Comparison of ENCODE assay signal across 30 cellular contexts in the genomic region with DNA sequence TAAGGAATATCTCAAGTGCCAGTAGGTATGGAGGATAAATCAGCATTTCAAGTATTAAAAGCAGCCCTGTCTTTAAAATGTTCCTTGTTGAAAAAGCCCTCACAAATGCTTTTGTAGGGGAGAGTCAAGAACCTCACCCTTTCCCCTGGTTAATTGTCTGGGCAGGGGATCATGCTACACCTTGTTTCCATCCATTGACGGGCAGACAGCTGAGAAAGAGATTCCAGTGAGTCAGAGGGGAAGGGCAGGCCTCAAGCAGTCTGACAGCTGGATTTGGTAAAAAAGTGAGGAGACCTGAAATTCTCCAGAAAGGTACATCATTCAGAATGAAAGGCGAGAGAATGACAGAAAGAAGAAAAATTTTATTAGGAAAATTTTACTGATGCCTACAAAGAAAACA.
DNase-seq lines count a peak whose midpoint lies in the region; ATAC-seq, FAIRE-seq and TF ChIP-seq lines count a peak whose summit lies in the region.
"Had no signal": no experiment of that assay in that cellular context is flagged by ENCODE, and none has a peak within 500 bp of the region (broad histone marks: within the 10 kb centered on the region; RNA-seq: fewer than 3 reads in every experiment).

No MANE protein-coding gene starts in this region.

- dilution Hi-C loops in endothelial cell of umbilical vein (cut with MboI; ENCODE audit: extremely low pct_ligation_motif_present, low sequenced_read_pairs) = no loop called here

- H3K56ac ChIP-seq in mesendoderm (ENCODE audit: low read length) = no peak overlapping the region

- POLR2A ChIA-PET in endothelial cell of umbilical vein (lab: Charles Lee) = no interaction called here

- no peak overlapping the region for H2AK5ac ChIP-seq in mesendoderm (ENCODE audit: low read length)

- H2BK120ac ChIP-seq in mesendoderm (ENCODE audit: low read depth, low read length) = no peak overlapping the region

- H3K9me3 ChIP-seq in endothelial cell of umbilical vein (replicated peaks; ENCODE audit: control insufficient read depth, insufficient read depth, low read length) (no peaks in the 10 kb centered on the region), psoas muscle (no peaks in the 10 kb centered on the region)
- H3K9me3 ChIP-seq: body of pancreas, gastrocnemius medialis, ovary, stomach, tibial artery had no signal

- H3K4me3 Mint-ChIP-seq in activated naive CD8-positive, alpha-beta T cell treated with anti-CD3 and anti-CD28 coated beads for 36 hours = no peak overlapping the region
- H3K4me3 Mint-ChIP-seq: CD8-positive, alpha-beta T cell; effector memory CD8-positive, alpha-beta T cell; nephron had no signal

- CTCF ChIA-PET in endothelial cell of umbilical vein (lab: Charles Lee) = interaction anchor here (1.1 kb wide), 1 partner anchor 201 kb away, joined by 4 read pairs; no protein-coding TSS in a partner anchor

- no peaks in the 10 kb centered on the region for H3K79me2 ChIP-seq in endothelial cell of umbilical vein (ENCODE audit: control insufficient read depth, insufficient read depth, low read length)
- no peaks in the 10 kb centered on the region for H3K79me2 ChIP-seq in mesendoderm (ENCODE audit: control insufficient read depth, insufficient read depth, low read length)

- peak; percentile 16 for DNase-seq in ELF-1 (ENCODE audit: low read depth, low spot score)
- DNase-seq in LHCN-M2 (ENCODE audit: low read depth) = peak; percentile 9
- DNase-seq in endothelial cell of umbilical vein (ENCODE audit: low read depth, low spot score) = peak; percentile 31
- DNase-seq in mesendoderm = peak; percentile 73
- no peak for DNase-seq in activated naive CD8-positive, alpha-beta T cell treated with anti-CD3 and anti-CD28 coated beads for 36 hours
- no peak for DNase-seq in psoas muscle
- DNase-seq: activated CD4-positive, alpha-beta T cell treated with anti-CD3 and anti-CD28 coated beads for 4 hours; activated gamma-delta T cell treated with Interleukin-2 at 50 U/mL for 16 hours; activated T-cell treated with anti-CD3 and anti-CD28 coated beads, Interleukin-2, amount 50 U/mL, for 1 hour; body of pancreas; CD8-positive, alpha-beta T cell; DMS 273 treated with DMSO at 0.1 percent for 48 hours; effector memory CD8-positive, alpha-beta T cell; gastrocnemius medialis; MM.1S; NCI-H1417; NCI-H2081 treated with DMSO at 0.1 percent for 48 hours; ovary; retina; stimulated activated CD4-positive, alpha-beta T cell treated with anti-CD3 and anti-CD28 coated beads, Interleukin-2, amount 100 ng/mL, for 24 hours; stomach; T-helper 2 cell; tibial artery had no signal

- H3K23ac ChIP-seq in mesendoderm (ENCODE audit: low read length) = no peak overlapping the region

- no peak overlapping the region for H3K4ac ChIP-seq in mesendoderm (ENCODE audit: low read depth, low read length)

- peaks cover 10% of the 10 kb centered on the region for H3K36me3 Mint-ChIP-seq in activated naive CD8-positive, alpha-beta T cell treated with anti-CD3 and anti-CD28 coated beads for 36 hours

- no peaks in the 10 kb centered on the region for H3K9me3 Mint-ChIP-seq in activated naive CD8-positive, alpha-beta T cell treated with anti-CD3 and anti-CD28 coated beads for 36 hours
- H3K9me3 Mint-ChIP-seq: effector memory CD8-positive, alpha-beta T cell had no signal

- H3K4me1 ChIP-seq in endothelial cell of umbilical vein (ENCODE audit: control insufficient read depth, extremely low read depth, insufficient read depth, low read length) = no peaks in the 10 kb centered on the region
- peaks cover 4% of the 10 kb centered on the region for H3K4me1 ChIP-seq in mesendoderm (ENCODE audit: control insufficient read depth, low read depth, low read length)
- no peaks in the 10 kb centered on the region for H3K4me1 ChIP-seq in psoas muscle
- H3K4me1 ChIP-seq: body of pancreas, gastrocnemius medialis, stomach, tibial artery had no signal

- TF ChIP-seq POLR2A in endothelial cell of umbilical vein (IDR thresholded peaks at IDR 0.05; ENCODE audit: low read depth, low read length) = no peak

- no peak overlapping the region for H3K9ac ChIP-seq in endothelial cell of umbilical vein (replicated peaks; ENCODE audit: extremely low read depth, insufficient read depth, low read length)
- no peak overlapping the region for H3K9ac ChIP-seq in mesendoderm (ENCODE audit: low read length)

- H3K27me3 ChIP-seq in endothelial cell of umbilical vein (ENCODE audit: control insufficient read depth in 2 of 2, insufficient read depth in 2 of 2, low read length in 2 of 2) (no peaks in the 10 kb centered on the region), mesendoderm (ENCODE audit: insufficient read depth, low read length, poor library complexity) (no peaks in the 10 kb centered on the region), psoas muscle (ENCODE audit: insufficient read depth in 3 of 3, low read length in 2 of 3) (no peaks in the 10 kb centered on the region)
- H3K27me3 ChIP-seq: body of pancreas, gastrocnemius medialis, ovary, stomach, tibial artery had no signal

- H3K36me3 ChIP-seq in endothelial cell of umbilical vein (ENCODE audit: control insufficient read depth in 2 of 2, extremely low read depth in 1 of 2, insufficient read depth in 2 of 2, low read length in 2 of 2) = no peaks in the 10 kb centered on the region
- no peaks in the 10 kb centered on the region for H3K36me3 ChIP-seq in mesendoderm (ENCODE audit: control insufficient read depth, insufficient read depth, low read length)
- H3K36me3 ChIP-seq in psoas muscle (ENCODE audit: insufficient read depth in 1 of 2, low read depth in 1 of 2) = no peaks in the 10 kb centered on the region
- H3K36me3 ChIP-seq: gastrocnemius medialis, ovary, stomach, tibial artery had no signal

- H3K27me3 Mint-ChIP-seq in activated naive CD8-positive, alpha-beta T cell treated with anti-CD3 and anti-CD28 coated beads for 36 hours = no peaks in the 10 kb centered on the region
- H3K27me3 Mint-ChIP-seq: effector memory CD8-positive, alpha-beta T cell had no signal

- TF ChIP-seq CTCF in endothelial cell of umbilical vein (IDR thresholded peaks at IDR 0.05; ENCODE audit: extremely low read depth in 1 of 2, insufficient read depth in 1 of 2, low read depth in 1 of 2, low read length in 2 of 2) = no peak
- no peak for TF ChIP-seq CTCF in psoas muscle (IDR thresholded peaks at IDR 0.05)

- H4K20me1 ChIP-seq in endothelial cell of umbilical vein (replicated peaks; ENCODE audit: control insufficient read depth, extremely low read depth, insufficient read depth, low read length) = no peaks in the 10 kb centered on the region

- no peak for ATAC-seq in GM21390 (IDR thresholded peaks at IDR 0.05; ENCODE audit: unreplicated experiment)
- no peak for ATAC-seq in GM19395 (IDR thresholded peaks at IDR 0.05; ENCODE audit: unreplicated experiment)
- no peak for ATAC-seq in psoas muscle
- ATAC-seq: body of pancreas; CD8-positive, alpha-beta T cell; effector memory CD8-positive, alpha-beta T cell; gastrocnemius medialis; K562; SK-N-SH treated with all-trans-retinoic acid at 6 μM for 48 hours had no signal

- H3K27ac ChIP-seq in endothelial cell of umbilical vein (ENCODE audit: insufficient read depth, low read depth, low read length) (no peak overlapping the region), mesendoderm (ENCODE audit: low read depth, low read length) (peak overlapping the region; percentile 23), psoas muscle (no peak overlapping the region)
- H3K27ac ChIP-seq: body of pancreas, gastrocnemius medialis, ovary, stomach, tibial artery had no signal

- no peak overlapping the region for H2BK15ac ChIP-seq in mesendoderm (replicated peaks; ENCODE audit: low read depth)

- no TSS peak for BruUV-seq in endothelial cell of umbilical vein (replicated peaks; lab: Mats Ljungman, UMichigan)

- H4K5ac ChIP-seq in mesendoderm (ENCODE audit: low read length) = no peak overlapping the region

- H3K4me2 ChIP-seq in endothelial cell of umbilical vein (ENCODE audit: insufficient read depth, low read length) (no peak overlapping the region), mesendoderm (ENCODE audit: low read length) (no peak overlapping the region)

- no peak for FAIRE-seq in endothelial cell of umbilical vein (lab: Jason Lieb, UNC)
- FAIRE-seq: colon, islet of Langerhans, K562 had no signal

- WGBS in mesendoderm (ENCODE audit: extremely low coverage, insufficient coverage, low lambda C conversion rate) = no CpG with 5 or more reads among the region's 2 CpGs
- 76 to 85% (median 85%) methylated on average over 2 of the region's 2 CpGs for WGBS in psoas muscle, 3 donors

- H3K4me1 Mint-ChIP-seq in activated naive CD8-positive, alpha-beta T cell treated with anti-CD3 and anti-CD28 coated beads for 36 hours = no peaks in the 10 kb centered on the region

- no peaks in the 10 kb centered on the region for H3K9me1 ChIP-seq in endothelial cell of umbilical vein (replicated peaks; ENCODE audit: control insufficient read depth, extremely low read depth, insufficient read depth, low read length)

- H2AFZ ChIP-seq in endothelial cell of umbilical vein (ENCODE audit: low read depth, low read length) = no peak overlapping the region

- no peak overlapping the region for H3K4me3 ChIP-seq in endothelial cell of umbilical vein (replicated peaks in 1 of 3; ENCODE audit: insufficient read depth in 1 of 3, low read depth in 1 of 3, low read length in 3 of 3)
- H3K4me3 ChIP-seq in mesendoderm (ENCODE audit: low read length) = no peak overlapping the region
- H3K4me3 ChIP-seq in psoas muscle = no peak overlapping the region
- H3K4me3 ChIP-seq: body of pancreas, gastrocnemius medialis, K562, ovary, stomach, tibial artery had no signal

- intact Hi-C loops in endothelial cell of umbilical vein (cut with micrococcal nuclease) = no loop called here
- intact Hi-C loops in psoas muscle (cut with DNase I) = no loop called here

- H3K27ac Mint-ChIP-seq in activated naive CD8-positive, alpha-beta T cell treated with anti-CD3 and anti-CD28 coated beads for 36 hours = no peak overlapping the region
- H3K27ac Mint-ChIP-seq: CD8-positive, alpha-beta T cell; effector memory CD8-positive, alpha-beta T cell; nephron had no signal

- no peak overlapping the region for H3K18ac ChIP-seq in mesendoderm (ENCODE audit: low read length)

- H2BK5ac ChIP-seq in mesendoderm (ENCODE audit: low read length) = no peak overlapping the region

- H4K8ac ChIP-seq in mesendoderm (ENCODE audit: low read depth, low read length) = no peak overlapping the region

- H3K79me1 ChIP-seq in mesendoderm (ENCODE audit: low read length) = no peaks in the 10 kb centered on the region

TF ChIP-seq in endothelial cell of umbilical vein, 7 proteins besides CTCF, POLR2A, EP300 and RAD21 (continues in another document):
- TF ChIP-seq, protein P1, sequence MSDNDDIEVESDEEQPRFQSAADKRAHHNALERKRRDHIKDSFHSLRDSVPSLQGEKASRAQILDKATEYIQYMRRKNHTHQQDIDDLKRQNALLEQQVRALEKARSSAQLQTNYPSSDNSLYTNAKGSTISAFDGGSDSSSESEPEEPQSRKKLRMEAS (IDR thresholded peaks at IDR 0.05; ENCODE audit: insufficient read depth, insufficient read length) = no peak
- TF ChIP-seq EZH2 (IDR thresholded peaks at IDR 0.05; ENCODE audit: borderline replicate concordance, low read depth, low read length, severe bottlenecking) = no peak
- TF ChIP-seq GATA2 (IDR thresholded peaks at IDR 0.05; ENCODE audit: insufficient read depth, insufficient read length, low read depth, low read length) = no peak
- no peak for TF ChIP-seq FOS (IDR thresholded peaks at IDR 0.05; ENCODE audit: borderline replicate concordance, insufficient read depth, low read length)

Comparison
In these comparisons a context has a peak if more than half of its experiments do, and no peak if none do; other contexts are left out.
1. DNase-seq: peak in ELF-1 (single experiment), LHCN-M2 (single experiment), endothelial cell of umbilical vein (single experiment) and mesendoderm (single experiment); none in activated naive CD8-positive, alpha-beta T cell treated with anti-CD3 and anti-CD28 coated beads for 36 hours (single experiment) and psoas muscle (0 of 2).